Comparison of ENCODE assay signal across 26 cellular contexts in the genomic region with DNA sequence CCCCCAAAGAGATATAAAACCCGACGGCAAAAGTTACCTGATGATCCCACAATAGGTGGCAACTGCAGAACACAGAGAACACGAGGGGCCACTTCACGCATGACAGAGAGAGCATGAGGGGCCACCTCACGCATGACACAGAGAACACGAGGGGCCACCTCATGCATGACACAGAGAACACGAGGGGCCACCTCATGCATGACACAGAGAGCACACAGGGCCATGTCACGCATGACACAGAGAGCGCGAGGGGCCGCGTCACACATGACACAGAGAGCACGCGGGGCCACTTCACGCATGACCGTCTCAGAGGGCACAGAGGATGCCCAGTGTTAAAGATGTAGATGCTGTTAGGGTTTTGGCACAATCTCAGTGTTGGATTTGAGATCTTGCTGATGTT.
"Had no signal": no experiment of that assay in that cellular context is flagged by ENCODE, and none has a peak within 500 bp of the region (broad histone marks: within the 10 kb centered on the region; RNA-seq: fewer than 3 reads in every experiment).

No MANE protein-coding gene starts in this region.

- H3K27ac ChIP-seq: neural progenitor cell, neutrophil, pancreas, prostate gland, right lobe of liver, sigmoid colon, stomach, thoracic aorta, thyroid gland, tibial nerve, upper lobe of right lung, uterus had no signal

- H3K4me1 ChIP-seq: neural progenitor cell, pancreas, prostate gland, right lobe of liver, sigmoid colon, stomach, thyroid gland, tibial nerve, upper lobe of right lung, uterus had no signal

- H3K27me3 ChIP-seq: neural progenitor cell, neutrophil, right lobe of liver, sigmoid colon, thyroid gland, tibial nerve, uterus had no signal

- DNase-seq: naive thymus-derived CD4-positive, alpha-beta T cell; natural killer cell; nucleus accumbens; pancreas; retina; right cardiac atrium; right lobe of liver; sigmoid colon; small intestine; stimulated activated CD4-positive, alpha-beta T cell treated with anti-CD3 and anti-CD28 coated beads, Interleukin-15, amount 100 ng/mL, for 24 hours; stimulated activated CD4-positive, alpha-beta T cell treated with anti-CD3 and anti-CD28 coated beads, Interleukin-2, amount 100 ng/mL, for 24 hours; stimulated activated CD4-positive, alpha-beta T cell treated with anti-CD3 and anti-CD28 coated beads, Interleukin-2, amount 100 ng/mL, for 48 hours; stimulated activated CD4-positive, alpha-beta T cell treated with anti-CD3 and anti-CD28 coated beads, Interleukin-4, amount 100 ng/mL, for 24 hours; stimulated activated naive B cell treated with anti-CD40 and anti-IgM and Interleukin-4, amounts not matched to agents 10 μg/mL and 1 μg/mL and 100 μg/mL, for 72 hours; stimulated activated naive CD4-positive, alpha-beta T cell treated with Interleukin-2 at 50 U/mL for 16 hours; stomach; thyroid gland; trophoblast cell; upper lobe of right lung; uterus had no signal

- H3K4me3 ChIP-seq: neural progenitor cell, pancreas, prostate gland, right lobe of liver, sigmoid colon, stomach, thoracic aorta, thyroid gland, tibial nerve, upper lobe of right lung, uterus had no signal

- H3K9me3 ChIP-seq: neutrophil, pancreas, prostate gland, right lobe of liver, sigmoid colon, thoracic aorta, thyroid gland, upper lobe of right lung, uterus had no signal

- H3K36me3 ChIP-seq: neural progenitor cell, neutrophil, pancreas, prostate gland, right lobe of liver, sigmoid colon, stomach, thoracic aorta, thyroid gland, tibial nerve, upper lobe of right lung, uterus had no signal

- H3K4me2 ChIP-seq: neural progenitor cell had no signal

- H3K9ac ChIP-seq: neural progenitor cell had no signal

- ATAC-seq: naive thymus-derived CD4-positive, alpha-beta T cell; natural killer cell; pancreas; right cardiac atrium; right lobe of liver; stimulated activated effector memory CD8-positive, alpha-beta T cell treated with anti-CD3 and anti-CD28 coated beads, Interleukin-12 subunit alpha, Interleukin-12 subunit beta, amount 100 ng/mL, for 72 hours; stimulated activated naive B cell treated with anti-CD40 and anti-IgM and Interleukin-4, amounts not matched to agents 10 μg/mL and 1 μg/mL and 100 μg/mL, for 72 hours; upper lobe of right lung had no signal

- FAIRE-seq: pancreas, small intestine had no signal

- H2AFZ ChIP-seq: neural progenitor cell had no signal
